33 cellular contexts compared by ENCODE assay signal in the genomic region with DNA sequence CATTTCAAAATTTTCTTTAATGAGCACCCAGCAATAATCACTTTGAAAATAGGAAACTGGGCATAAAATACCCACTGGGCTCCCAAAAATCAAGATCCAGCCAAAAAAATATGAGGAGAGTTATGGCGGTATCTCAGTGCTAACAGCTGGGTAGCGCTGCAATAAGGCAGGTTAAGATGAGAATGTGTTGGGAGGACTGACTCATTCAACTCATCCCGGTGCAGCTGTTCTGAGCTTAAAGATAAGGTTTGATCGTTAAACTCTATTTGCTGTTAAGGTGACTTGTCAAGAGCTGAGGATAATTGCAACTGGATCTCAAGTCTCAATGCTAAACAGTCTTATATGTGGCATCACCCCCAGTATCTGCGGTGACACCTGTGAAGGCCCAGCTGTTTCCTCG.
"Had no signal": no experiment of that assay in that cellular context is flagged by ENCODE, and none has a peak within 500 bp of the region (broad histone marks: within the 10 kb centered on the region; RNA-seq: fewer than 3 reads in every experiment).

No MANE protein-coding gene starts in this region.

- H3K27ac ChIP-seq: adrenal gland, ascending aorta, body of pancreas, brain microvascular endothelial cell, breast epithelium, cardiac muscle cell had no signal

- H3K27me3 ChIP-seq: adrenal gland, ascending aorta, body of pancreas, brain microvascular endothelial cell, breast epithelium, cardiac muscle cell had no signal

- ATAC-seq: activated naive CD4-positive, alpha-beta T cell treated with anti-CD3 and anti-CD28 coated beads, Interleukin-2, amount 50 U/mL, for 72 hours; activated naive CD8-positive, alpha-beta T cell treated with anti-CD3 and anti-CD28 coated beads, Interleukin-2, amount 50 U/mL, for 24 hours; activated T-cell treated with anti-CD3 and anti-CD28 coated beads, Interleukin-2, amount 50 U/mL, for 4 hours; activated T-cell treated with anti-CD3 and anti-CD28 coated beads, Interleukin-2, amount 50 U/mL, for 72 hours; activated T-helper 17 cell treated with anti-CD3 and anti-CD28 coated beads, Interleukin-2, amount 50 U/mL, for 72 hours; body of pancreas had no signal

- H3K4me1 ChIP-seq: adrenal gland, ascending aorta, body of pancreas, breast epithelium had no signal

- DNase-seq: activated effector memory CD4-positive, alpha-beta T cell treated with anti-CD3 and anti-CD28 coated beads, Interleukin-2, amount 50 U/mL, for 16 hours; activated effector memory CD4-positive, alpha-beta T cell treated with Interleukin-2 at 50 U/mL for 16 hours; activated gamma-delta T cell; activated gamma-delta T cell treated with Interleukin-2 at 50 U/mL for 16 hours; activated naive CD4-positive, alpha-beta T cell; activated naive CD4-positive, alpha-beta T cell treated with anti-CD3 and anti-CD28 coated beads for 36 hours; activated naive CD4-positive, alpha-beta T cell treated with anti-CD3 and anti-CD28 coated beads, Interleukin-2, amount 10 ng/mL, durations not matched to agents 7 days and 5 days; activated naive CD4-positive, alpha-beta T cell treated with anti-CD3 and anti-CD28 coated beads, Interleukin-2, amount 50 U/mL, for 16 hours; activated naive CD4-positive, alpha-beta T cell treated with Interleukin-2 at 50 U/mL for 16 hours; activated naive CD8-positive, alpha-beta T cell treated with anti-CD3 and anti-CD28 coated beads for 36 hours; activated naive CD8-positive, alpha-beta T cell treated with anti-CD3 and anti-CD28 coated beads, Interleukin-2, amount 10 ng/mL, durations not matched to agents 7 days and 5 days; activated naive CD8-positive, alpha-beta T cell treated with anti-CD3 and anti-CD28 coated beads, Interleukin-2, amount 50 U/mL, for 24 hours; activated T-cell treated with anti-CD3 and anti-CD28 coated beads, Interleukin-2, amount 50 U/mL, for 1 hour; activated T-cell treated with anti-CD3 and anti-CD28 coated beads, Interleukin-2, amount 50 U/mL, for 24 hours; activated T-cell treated with anti-CD3 and anti-CD28 coated beads, Interleukin-2, amount 50 U/mL, for 4 hours; activated T-cell treated with anti-CD3 and anti-CD28 coated beads, Interleukin-2, amount 50 U/mL, for 72 hours; adrenal gland; amniotic stem cell; amygdala; anterior cingulate cortex; aorta; body of pancreas; brain microvascular endothelial cell; caudate nucleus; central memory CD4-positive, alpha-beta T cell; cerebellar nuclear complex had no signal

- H3K9me3 ChIP-seq: adrenal gland, ascending aorta, body of pancreas, breast epithelium had no signal

- H3K36me3 ChIP-seq: adrenal gland, ascending aorta, brain microvascular endothelial cell, breast epithelium, cardiac muscle cell had no signal

- FAIRE-seq: astrocyte, colon had no signal

- H3K4me3 ChIP-seq: adrenal gland, ascending aorta, body of pancreas, breast epithelium, cardiac muscle cell had no signal
